In the genomic region with DNA sequence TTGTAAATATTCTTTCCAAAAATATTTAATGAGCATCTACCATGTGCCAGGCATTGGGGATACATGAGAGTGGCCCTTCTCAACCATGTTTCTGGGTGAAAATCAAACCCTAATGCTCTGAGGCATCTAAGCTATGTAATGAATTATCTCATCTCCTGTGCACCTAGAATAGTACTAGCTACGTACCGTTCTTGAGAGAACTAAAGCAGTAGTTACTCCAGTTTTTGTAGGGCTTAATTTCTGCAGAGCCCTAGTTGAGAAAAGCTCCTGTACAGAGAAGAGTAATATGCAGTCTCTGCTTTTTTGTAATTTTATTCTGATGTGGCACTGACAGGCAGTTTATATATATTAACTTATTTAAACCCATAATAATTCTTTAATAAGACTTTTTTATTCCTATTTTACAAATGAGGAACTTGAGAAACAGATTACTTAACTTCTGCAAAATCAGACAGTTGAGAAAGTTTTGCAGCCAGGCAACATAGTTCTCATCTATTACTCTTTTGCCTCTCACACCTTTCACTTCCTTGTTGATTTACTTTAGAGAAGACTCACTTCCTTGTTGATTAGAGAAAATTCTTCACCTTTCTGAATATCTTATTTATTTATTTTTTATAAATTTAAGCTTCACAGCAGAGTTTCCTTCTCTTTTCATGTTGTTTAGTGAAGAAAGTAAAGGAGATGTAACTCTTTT, we compare ENCODE assay signal across 8 cellular contexts. TPM values are rescaled to one million over a fixed set of nuclear protein-coding genes. Genes with fewer than 3 reads are reported as not detected.
A peak's percentile ranks its signal among the peaks of the same experiment; 100 is the strongest.
DNase-seq lines count a peak whose midpoint lies in the region; ATAC-seq and TF ChIP-seq lines count a peak whose summit lies in the region.

No MANE protein-coding gene starts in this region.

- H3K27me3 ChIP-seq in ACC112 (ENCODE audit: insufficient read depth, low read length) (no peaks in the 10 kb centered on the region), breast epithelium (no peaks in the 10 kb centered on the region)

- H3K4me3 ChIP-seq in ACC112 (ENCODE audit: low read depth, low read length) = 0 out of 2 replicates have a peak overlapping the region, but pooled peaks have one; percentile 98
- H3K4me3 ChIP-seq in breast epithelium = peak overlapping the region in 2 of 3 donors; percentile 84 to 94

- H3K4me1 ChIP-seq in ACC112 (ENCODE audit: control insufficient read depth, insufficient read depth, low read length, unreplicated experiment) = peaks cover 14% of the 10 kb centered on the region
- H3K4me1 ChIP-seq in breast epithelium = no peaks in the 10 kb centered on the region

- H3K27ac ChIP-seq in ACC112 (ENCODE audit: low read depth, low read length) (no peak overlapping the region), breast epithelium (peak overlapping the region; percentile 55 to 99)

- TF ChIP-seq POLR2A in breast epithelium (IDR thresholded peaks at IDR 0.05) = no peak

- intact Hi-C loops in breast epithelium (cut with DNase I; ENCODE audit: low total_unique reads) = no loop called here

- H2AFZ ChIP-seq in ACC112 (ENCODE audit: low read length, unreplicated experiment) = no peak overlapping the region

- ATAC-seq in GM19372 (IDR thresholded peaks at IDR 0.05; ENCODE audit: low read depth, unreplicated experiment) = peak; percentile 32
- peak; percentile 40 for ATAC-seq in HG03520 (IDR thresholded peaks at IDR 0.05; ENCODE audit: unreplicated experiment)

- DNase-seq in breast epithelium (ENCODE audit: low spot score in 2 of 2) = no peak
- DNase-seq in SHP77 (lab: John Stamatoyannopoulos, UW) = no peak
- DNase-seq in NCI-H146 treated with DMSO at 0.1 percent for 48 hours (lab: John Stamatoyannopoulos, UW; ENCODE audit: unreplicated experiment) = no peak
- no peak for DNase-seq in GM03348 (ENCODE audit: low spot score)
- DNase-seq in HUDEP-2 (lab: John Stamatoyannopoulos, UW; ENCODE audit: unreplicated experiment in 76 of 76) = no peak

- peaks cover 51% of the 10 kb centered on the region for H3K79me2 ChIP-seq in ACC112 (ENCODE audit: control insufficient read depth, insufficient read depth, low read length, unreplicated experiment)

- no peaks in the 10 kb centered on the region for H3K9me3 ChIP-seq in breast epithelium

- TF ChIP-seq CTCF in breast epithelium (IDR thresholded peaks at IDR 0.05) = no peak

- no peaks in the 10 kb centered on the region for H3K36me3 ChIP-seq in ACC112 (ENCODE audit: insufficient read depth, low read length)
- H3K36me3 ChIP-seq in breast epithelium = no peaks in the 10 kb centered on the region

RNA-seq across cellular contexts. Expression of a gene that starts 3.1 kb away (rescaled TPM):
- total RNA-seq in breast epithelium = 10 to 100 TPM; 25.3 to 71.4 (median 49.2) TPM
